Comparison of ENCODE assay signal across 8 cellular contexts in the genomic region with DNA sequence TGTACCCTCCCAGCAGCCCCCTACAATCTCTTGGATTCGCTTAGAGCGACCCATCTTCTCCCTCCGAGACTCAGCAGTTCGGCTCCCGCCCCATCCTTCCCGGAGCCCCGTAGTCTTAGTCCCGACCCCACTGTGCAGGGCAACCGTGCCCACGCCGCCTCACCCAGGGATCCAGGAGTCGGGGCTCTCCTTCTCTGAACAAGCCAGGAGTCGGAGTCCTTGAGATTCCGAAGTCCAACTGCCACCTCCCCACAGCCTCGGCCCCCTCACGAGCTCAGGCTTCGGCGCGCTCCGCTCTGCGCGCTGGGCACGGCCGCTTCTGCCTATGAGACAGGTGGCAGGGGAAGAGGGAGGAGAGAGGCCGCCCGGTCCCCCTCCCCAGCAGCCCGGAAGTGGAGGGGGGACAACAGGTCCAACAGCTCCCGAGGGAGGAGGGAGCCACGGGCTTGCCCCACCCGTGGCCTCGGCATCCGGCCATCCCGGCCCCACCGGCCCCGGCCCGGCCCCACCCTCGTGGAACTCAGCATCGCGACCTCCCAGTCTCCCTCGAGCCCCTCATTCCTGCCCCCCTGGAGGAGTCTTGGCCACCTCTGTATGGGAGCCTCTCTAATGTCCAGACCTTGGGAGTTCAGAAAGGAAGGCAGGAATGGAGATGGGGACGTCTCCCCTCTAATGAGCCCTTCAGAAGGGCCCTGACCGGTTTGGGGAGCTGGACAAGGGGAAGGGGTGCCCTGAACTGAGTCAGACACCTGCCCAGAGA. TPM values are rescaled to one million over a fixed set of nuclear protein-coding genes. Genes with fewer than 3 reads are reported as not detected.
DNase-seq lines count a peak whose midpoint lies in the region; ATAC-seq and TF ChIP-seq lines count a peak whose summit lies in the region.

TSS of gene PHLDB3 (minus strand) at position 321 of the 760 bp plus-strand sequence. CDS start 628 bp downstream, outside the sequence.

- H3K27me3 Mint-ChIP-seq in activated T-helper 17 cell treated with anti-CD3 and anti-CD28 coated beads, Interleukin-2, amount 50 U/mL, for 72 hours: no peaks in the 10 kb centered on the region
- H3K27me3 Mint-ChIP-seq in glutamatergic neuron (ENCODE audit: unreplicated experiment): peaks cover 10% of the 10 kb centered on the region

- peak within 1 kb of the TSS; percentile 85 for H2BK12ac ChIP-seq in trophoblast cell (ENCODE audit: low read length)

- peak within 1 kb of the TSS; percentile 87 for H3K14ac ChIP-seq in trophoblast cell (ENCODE audit: low read length)

- peak within 1 kb of the TSS; percentile 71 for H3K4ac ChIP-seq in trophoblast cell (ENCODE audit: low read depth, low read length)

- H3K9ac ChIP-seq in trophoblast cell (ENCODE audit: low read length): peak within 1 kb of the TSS; percentile 3

- H4K12ac ChIP-seq in trophoblast cell (ENCODE audit: low read depth, low read length): peak within 1 kb of the TSS; percentile 89

- WGBS in trophoblast cell (ENCODE audit: extremely low coverage, insufficient coverage, insufficient read length): no CpG with 5 or more reads among the region's 42 CpGs

- peak within 1 kb of the TSS; percentile 94 for H3K4me3 Mint-ChIP-seq in activated T-helper 17 cell treated with anti-CD3 and anti-CD28 coated beads, Interleukin-2, amount 50 U/mL, for 72 hours
- H3K4me3 Mint-ChIP-seq in glutamatergic neuron (ENCODE audit: unreplicated experiment): peak within 1 kb of the TSS; percentile 91

- H3K4me1 Mint-ChIP-seq in activated T-helper 17 cell treated with anti-CD3 and anti-CD28 coated beads, Interleukin-2, amount 50 U/mL, for 72 hours: peaks cover 16% of the 10 kb centered on the region
- H3K4me1 Mint-ChIP-seq in glutamatergic neuron (ENCODE audit: low read depth, unreplicated experiment): peaks cover 2% of the 10 kb centered on the region

- H4K91ac ChIP-seq in trophoblast cell (ENCODE audit: low read depth, low read length): peak within 1 kb of the TSS; percentile 84

- peak within 1 kb of the TSS; percentile 87 for H4K8ac ChIP-seq in trophoblast cell (ENCODE audit: low read depth, low read length)

- H3K9me3 ChIP-seq in trophoblast cell (ENCODE audit: insufficient read depth, low read depth, low read length): no peaks in the 10 kb centered on the region

- H2BK120ac ChIP-seq in trophoblast cell (ENCODE audit: insufficient read depth, low read length, poor library complexity): peak within 1 kb of the TSS; percentile 84

- H3K27ac Mint-ChIP-seq in activated T-helper 17 cell treated with anti-CD3 and anti-CD28 coated beads, Interleukin-2, amount 50 U/mL, for 72 hours: peak within 1 kb of the TSS; percentile 87
- no peak within 1 kb of the TSS for H3K27ac Mint-ChIP-seq in glutamatergic neuron (ENCODE audit: unreplicated experiment)

- H3K27me3 ChIP-seq in trophoblast cell (ENCODE audit: insufficient read depth, low read length): no peaks in the 10 kb centered on the region

- no peaks in the 10 kb centered on the region for H3K9me3 Mint-ChIP-seq in activated T-helper 17 cell treated with anti-CD3 and anti-CD28 coated beads, Interleukin-2, amount 50 U/mL, for 72 hours
- H3K9me3 Mint-ChIP-seq in glutamatergic neuron (ENCODE audit: unreplicated experiment): peaks cover 4% of the 10 kb centered on the region

- peaks cover 7 to 9% of the 10 kb centered on the region in 2 experiments for H3K36me3 ChIP-seq in trophoblast cell (ENCODE audit: control insufficient read depth in 1 of 2, insufficient read depth in 2 of 2, low read length in 2 of 2)

- ATAC-seq in HG02571 (IDR thresholded peaks at IDR 0.05; ENCODE audit: unreplicated experiment): peak; percentile 23
- peak; percentile 40 for ATAC-seq in activated T-helper 17 cell treated with anti-CD3 and anti-CD28 coated beads, Interleukin-2, amount 50 U/mL, for 72 hours (replicated peaks)

- H3K4me1 ChIP-seq in trophoblast cell (ENCODE audit: control insufficient read depth in 1 of 2, insufficient read depth in 2 of 2, low read length in 2 of 2): peaks cover 10% of the 10 kb centered on the region in 2 experiments

- DNase-seq in GM13977 (ENCODE audit: low spot score) (peak; percentile 40), NCI-H460 (ENCODE audit: extremely low read depth, low read depth) (no peak), glutamatergic neuron (peak; percentile 43), trophoblast cell (peak in 1 of 2 donors; percentile 39), NCI-H2107 treated with DMSO at 0.1 percent for 48 hours (lab: John Stamatoyannopoulos, UW; ENCODE audit: unreplicated experiment) (no peak), LoVo (ENCODE audit: low spot score) (no peak)

- peak within 1 kb of the TSS; percentile 24 for H2AK5ac ChIP-seq in trophoblast cell (ENCODE audit: low read length)

- no peak within 1 kb of the TSS for H3K23ac ChIP-seq in trophoblast cell (ENCODE audit: low read length)

- TF ChIP-seq CTCF in GM13977 (IDR thresholded peaks at IDR 0.05; ENCODE audit: extremely low read depth, insufficient read depth, missing control alignments) (no peak), glutamatergic neuron (IDR thresholded peaks at IDR 0.05; ENCODE audit: partially characterized antibody, unreplicated experiment) (peak; percentile 59)

- H3K18ac ChIP-seq in trophoblast cell (ENCODE audit: low read length): peak within 1 kb of the TSS; percentile 89

- peaks cover 5% of the 10 kb centered on the region for H3K79me2 ChIP-seq in trophoblast cell (ENCODE audit: control insufficient read depth, insufficient read depth, low read length, poor library complexity)

- in situ Hi-C loops in GM13977 (cut with MboI; ENCODE audit: low pct_unique_long_range_greater_than_20kb, low sequenced_read_pairs, unreplicated experiment): no loop called here

- H3K4me3 ChIP-seq in trophoblast cell (ENCODE audit: low read depth, low read length): peak within 1 kb of the TSS; percentile 67

- peaks cover 54% of the 10 kb centered on the region for H3K36me3 Mint-ChIP-seq in activated T-helper 17 cell treated with anti-CD3 and anti-CD28 coated beads, Interleukin-2, amount 50 U/mL, for 72 hours (ENCODE audit: low read depth)
- H3K36me3 Mint-ChIP-seq in glutamatergic neuron (ENCODE audit: unreplicated experiment): no peaks in the 10 kb centered on the region

- peak within 1 kb of the TSS; percentile 96 for H3K4me2 ChIP-seq in trophoblast cell (ENCODE audit: low read length)

- peak within 1 kb of the TSS; percentile 45 for H3K27ac ChIP-seq in trophoblast cell (ENCODE audit: low read depth, low read length)

- peak within 1 kb of the TSS; percentile 93 for H2AFZ ChIP-seq in trophoblast cell (ENCODE audit: insufficient read depth, low read length, poor library complexity)

- H2BK5ac ChIP-seq in trophoblast cell (ENCODE audit: low read depth, low read length, poor library complexity): peak within 1 kb of the TSS; percentile 81

- H3K79me1 ChIP-seq in trophoblast cell (ENCODE audit: low read length): peaks cover 12% of the 10 kb centered on the region

RNA-seq across cellular contexts. Expression of gene PHLDB3, which starts in this region (rescaled TPM):
- total RNA-seq in NCI-H460 (2014; rRNA removed; shearing (Covaris generic)): 11.4 and 14.3 TPM in 2 replicates
- polyA plus RNA-seq in NCI-H460 (2014; cell fraction: nucleus; rRNA removed): 7.7 and 11.8 TPM in 2 replicates
- total RNA-seq in activated T-helper 17 cell treated with anti-CD3 and anti-CD28 coated beads, Interleukin-2, amount 50 U/mL, for 72 hours: 10 to 100 TPM; 16.7 to 25.5 TPM
- total RNA-seq in glutamatergic neuron (ENCODE audit: unreplicated experiment): 6.8 TPM
- polyA plus RNA-seq in trophoblast cell (2013): 81.5 and 87.5 TPM in 2 replicates

Comparison
In these comparisons a context has a peak if more than half of its experiments do, and no peak if none do; other contexts are left out.
1. DNase-seq: peak in GM13977 (single experiment) and glutamatergic neuron (single experiment); none in NCI-H460 (single experiment), NCI-H2107 treated with DMSO at 0.1 percent for 48 hours (single experiment) and LoVo (single experiment).